9 cellular contexts compared by ENCODE assay signal in genomic region chr22:50202130-50202671, GRCh38. TPM values are rescaled to one million over a fixed set of nuclear protein-coding genes. Genes with fewer than 3 reads are reported as not detected.
DNase-seq lines count a peak whose midpoint lies in the region; ATAC-seq and TF ChIP-seq lines count a peak whose summit lies in the region.
"Had no signal": no experiment of that assay in that cellular context is flagged by ENCODE, and none has a peak within 500 bp of the region (broad histone marks: within the 10 kb centered on the region; RNA-seq: fewer than 3 reads in every experiment).

No MANE protein-coding gene starts in this region.

- intact Hi-C loops in activated T-helper 2 cell treated with anti-CD3 and anti-CD28 coated beads, Interferon-gamma antibody, Interleukin-2, Interleukin-4, amounts not matched to agents 10 μg/mL and 5 μg/mL and 100 μg/mL, durations not matched to agents 14 hours and 24 hours and 36 hours (cut with micrococcal nuclease) = no loop called here
- intact Hi-C loops in stomach (cut with DNase I; ENCODE audit: low total_unique reads) = no loop called here

- H3K27ac Mint-ChIP-seq in T-helper 2 cell treated with Interferon-gamma antibody and Interleukin-4, amounts not matched to agents 5 μg/mL and 100 μg/mL, for 36 hours = peak overlapping the region; percentile 64
- peak overlapping the region; percentile 60 for H3K27ac Mint-ChIP-seq in activated T-helper 2 cell treated with anti-CD3 and anti-CD28 coated beads, Interferon-gamma antibody, Interleukin-2, Interleukin-4, amounts not matched to agents 10 μg/mL and 5 μg/mL and 100 μg/mL, durations not matched to agents 14 hours and 24 hours and 36 hours

- no peak for TF ChIP-seq CTCF in kidney epithelial cell (IDR thresholded peaks at IDR 0.05; ENCODE audit: insufficient read depth, low read length, poor library complexity, severe bottlenecking)
- no peak for TF ChIP-seq CTCF in stomach (IDR thresholded peaks at IDR 0.05)
- TF ChIP-seq CTCF in omental fat pad (IDR thresholded peaks at IDR 0.05) = no peak

- peaks cover 23% of the 10 kb centered on the region for H3K36me3 Mint-ChIP-seq in T-helper 2 cell treated with Interferon-gamma antibody and Interleukin-4, amounts not matched to agents 5 μg/mL and 100 μg/mL, for 36 hours (ENCODE audit: low read depth)
- peaks cover 35% of the 10 kb centered on the region for H3K36me3 Mint-ChIP-seq in activated T-helper 2 cell treated with anti-CD3 and anti-CD28 coated beads, Interferon-gamma antibody, Interleukin-2, Interleukin-4, amounts not matched to agents 10 μg/mL and 5 μg/mL and 100 μg/mL, durations not matched to agents 14 hours and 24 hours and 36 hours (ENCODE audit: low read depth)

- TF ChIP-seq EP300 in stomach (IDR thresholded peaks at IDR 0.05) = no peak

- peak overlapping the region in 2 of 5 donors; percentile 90 to 92 for H3K27ac ChIP-seq in stomach

- peaks cover 17 to 64% (median 43%) of the 10 kb centered on the region in 4 donors for H3K4me1 ChIP-seq in stomach

- H3K27me3 Mint-ChIP-seq in T-helper 2 cell treated with Interferon-gamma antibody and Interleukin-4, amounts not matched to agents 5 μg/mL and 100 μg/mL, for 36 hours (ENCODE audit: low read depth) = no peaks in the 10 kb centered on the region
- H3K27me3 Mint-ChIP-seq in activated T-helper 2 cell treated with anti-CD3 and anti-CD28 coated beads, Interferon-gamma antibody, Interleukin-2, Interleukin-4, amounts not matched to agents 10 μg/mL and 5 μg/mL and 100 μg/mL, durations not matched to agents 14 hours and 24 hours and 36 hours (ENCODE audit: low read depth) = no peaks in the 10 kb centered on the region

- peak overlapping the region; percentile 65 for H3K4me3 ChIP-seq in kidney epithelial cell (ENCODE audit: low read depth, low read length)
- peak overlapping the region; percentile 86 to 94 (median 90) for H3K4me3 ChIP-seq in stomach

- WGBS in stomach, 5 donors = 45 to 65% (median 54%) methylated on average over 13 of the region's 13 CpGs

- no peak for ATAC-seq in omental fat pad (ENCODE audit: low FRiP score)

- no peak for TF ChIP-seq POLR2A in stomach (IDR thresholded peaks at IDR 0.05)

- H3K36me3 ChIP-seq in kidney epithelial cell (ENCODE audit: control insufficient read depth, insufficient read depth, low read length) (no peaks in the 10 kb centered on the region), stomach (peaks cover 14 to 58% (median 47%) of the 10 kb centered on the region in 4 donors)

- H3K27me3 ChIP-seq in kidney epithelial cell (ENCODE audit: control insufficient read depth, insufficient read depth, low read length) = no peaks in the 10 kb centered on the region
- H3K27me3 ChIP-seq in stomach = no peaks in the 10 kb centered on the region

- DNase-seq in T-helper 2 cell treated with Interferon-gamma antibody and Interleukin-4, amounts not matched to agents 5 μg/mL and 100 μg/mL, for 36 hours (ENCODE audit: low spot score) = no peak
- DNase-seq in T-helper 2 cell (no peak), kidney epithelial cell (ENCODE audit: low read depth) (no peak), stomach (no peak), omental fat pad (ENCODE audit: low spot score) (no peak), DMS 273 treated with DMSO at 0.1 percent for 48 hours (lab: John Stamatoyannopoulos, UW) (no peak)
- DNase-seq in activated T-helper 2 cell treated with anti-CD3 and anti-CD28 coated beads, Interferon-gamma antibody, Interleukin-2, Interleukin-4, amounts not matched to agents 10 μg/mL and 5 μg/mL and 100 μg/mL, durations not matched to agents 14 hours and 24 hours and 36 hours (ENCODE audit: low spot score) = no peak
- DNase-seq in activated effector memory CD4-positive, alpha-beta T cell treated with Interleukin-2 at 50 U/mL for 16 hours = no peak
- DNase-seq: activated CD8-positive, alpha-beta memory T cell treated with anti-CD3 and anti-CD28 coated beads, Interleukin-2, amount 50 U/mL, for 48 hours had no signal

- H3K9me3 ChIP-seq in stomach = no peaks in the 10 kb centered on the region

- H3K4me1 Mint-ChIP-seq in T-helper 2 cell treated with Interferon-gamma antibody and Interleukin-4, amounts not matched to agents 5 μg/mL and 100 μg/mL, for 36 hours (ENCODE audit: low read depth) = peaks cover 16% of the 10 kb centered on the region
- peaks cover 9% of the 10 kb centered on the region for H3K4me1 Mint-ChIP-seq in activated T-helper 2 cell treated with anti-CD3 and anti-CD28 coated beads, Interferon-gamma antibody, Interleukin-2, Interleukin-4, amounts not matched to agents 10 μg/mL and 5 μg/mL and 100 μg/mL, durations not matched to agents 14 hours and 24 hours and 36 hours (ENCODE audit: low read depth)

- peak overlapping the region; percentile 86 for H3K4me3 Mint-ChIP-seq in T-helper 2 cell treated with Interferon-gamma antibody and Interleukin-4, amounts not matched to agents 5 μg/mL and 100 μg/mL, for 36 hours
- H3K4me3 Mint-ChIP-seq in activated T-helper 2 cell treated with anti-CD3 and anti-CD28 coated beads, Interferon-gamma antibody, Interleukin-2, Interleukin-4, amounts not matched to agents 10 μg/mL and 5 μg/mL and 100 μg/mL, durations not matched to agents 14 hours and 24 hours and 36 hours (ENCODE audit: low read depth) = peak overlapping the region; percentile 83

- H3K9me3 Mint-ChIP-seq in T-helper 2 cell treated with Interferon-gamma antibody and Interleukin-4, amounts not matched to agents 5 μg/mL and 100 μg/mL, for 36 hours = no peaks in the 10 kb centered on the region
- no peaks in the 10 kb centered on the region for H3K9me3 Mint-ChIP-seq in activated T-helper 2 cell treated with anti-CD3 and anti-CD28 coated beads, Interferon-gamma antibody, Interleukin-2, Interleukin-4, amounts not matched to agents 10 μg/mL and 5 μg/mL and 100 μg/mL, durations not matched to agents 14 hours and 24 hours and 36 hours

RNA-seq across cellular contexts. Expression of gene SELENOO, which starts 1.4 kb away (rescaled TPM):
- total RNA-seq in activated T-helper 2 cell treated with anti-CD3 and anti-CD28 coated beads, Interferon-gamma antibody, Interleukin-2, Interleukin-4, amounts not matched to agents 10 μg/mL and 5 μg/mL and 100 μg/mL, durations not matched to agents 14 hours and 24 hours and 36 hours = 26.3 and 26.4 TPM in 2 replicates
- 12.0 and 14.8 TPM in 2 replicates for total RNA-seq in kidney epithelial cell
- 100 to 1,000 TPM in 1 of 5 donors, 10 to 100 TPM in 4; 10.1 to 185 (median 57.2) TPM for total RNA-seq in stomach
- polyA plus RNA-seq in stomach = 10 to 100 TPM; 30.9 to 37.5 (median 33.1) TPM
- total RNA-seq in omental fat pad = 10 to 100 TPM; 21.2 to 38.3 (median 31.9) TPM

RNA-seq across cellular contexts. Expression of gene TRABD, which starts 16.5 kb away (rescaled TPM):
- 104 and 109 TPM in 2 replicates for total RNA-seq in activated T-helper 2 cell treated with anti-CD3 and anti-CD28 coated beads, Interferon-gamma antibody, Interleukin-2, Interleukin-4, amounts not matched to agents 10 μg/mL and 5 μg/mL and 100 μg/mL, durations not matched to agents 14 hours and 24 hours and 36 hours
- 60.2 and 73.5 TPM in 2 replicates for total RNA-seq in kidney epithelial cell
- 100 to 1,000 TPM in 2 of 5 donors, 10 to 100 TPM in 3; 13.2 to 245 (median 56.7) TPM for total RNA-seq in stomach
- polyA plus RNA-seq in stomach = 10 to 100 TPM; 41.4 to 46.4 (median 45.5) TPM
- total RNA-seq in omental fat pad = 10 to 100 TPM; 18.3 to 43.1 (median 28.4) TPM

RNA-seq across cellular contexts. Expression of gene PANX2, which starts 31.7 kb away (rescaled TPM):
- total RNA-seq in activated T-helper 2 cell treated with anti-CD3 and anti-CD28 coated beads, Interferon-gamma antibody, Interleukin-2, Interleukin-4, amounts not matched to agents 10 μg/mL and 5 μg/mL and 100 μg/mL, durations not matched to agents 14 hours and 24 hours and 36 hours = 2.4 and 2.8 TPM in 2 replicates
- total RNA-seq in kidney epithelial cell (0.33 and 1.1 TPM in 2 replicates), stomach (1 to 10 TPM in 2 of 5 donors, under 1 TPM in 1, not detected in 2; 0.29 to 1.8 (median 1.6) TPM), omental fat pad (1 to 10 TPM; 1.3 to 1.8 (median 1.6) TPM)
- polyA plus RNA-seq in stomach = 1 to 10 TPM in 1 of 3 donors, under 1 TPM in 1, not detected in 1; 0.25 to 1.1 TPM

RNA-seq across cellular contexts. Expression of gene TUBGCP6, which starts 42.6 kb away (rescaled TPM):
- total RNA-seq in activated T-helper 2 cell treated with anti-CD3 and anti-CD28 coated beads, Interferon-gamma antibody, Interleukin-2, Interleukin-4, amounts not matched to agents 10 μg/mL and 5 μg/mL and 100 μg/mL, durations not matched to agents 14 hours and 24 hours and 36 hours = 48.8 and 49.6 TPM in 2 replicates
- total RNA-seq in kidney epithelial cell (27.2 and 33.6 TPM in 2 replicates), stomach (100 to 1,000 TPM in 1 of 5 donors, 10 to 100 TPM in 4; 40.4 to 112 (median 91.5) TPM), omental fat pad (10 to 100 TPM; 32.7 to 52.2 (median 33.5) TPM)
- 10 to 100 TPM; 37.8 to 59.0 (median 38.8) TPM for polyA plus RNA-seq in stomach

RNA-seq across cellular contexts. Expression of gene HDAC10, which starts 48.9 kb away (rescaled TPM):
- total RNA-seq in activated T-helper 2 cell treated with anti-CD3 and anti-CD28 coated beads, Interferon-gamma antibody, Interleukin-2, Interleukin-4, amounts not matched to agents 10 μg/mL and 5 μg/mL and 100 μg/mL, durations not matched to agents 14 hours and 24 hours and 36 hours = 60.0 and 62.9 TPM in 2 replicates
- total RNA-seq in kidney epithelial cell (21.1 and 34.8 TPM in 2 replicates), stomach (100 to 1,000 TPM in 2 of 5 donors, 10 to 100 TPM in 3; 15.4 to 156 (median 74.1) TPM), omental fat pad (10 to 100 TPM; 18.4 to 53.8 (median 23.6) TPM)
- polyA plus RNA-seq in stomach = 10 to 100 TPM; 24.7 to 41.4 (median 36.2) TPM
